In the genomic region with DNA sequence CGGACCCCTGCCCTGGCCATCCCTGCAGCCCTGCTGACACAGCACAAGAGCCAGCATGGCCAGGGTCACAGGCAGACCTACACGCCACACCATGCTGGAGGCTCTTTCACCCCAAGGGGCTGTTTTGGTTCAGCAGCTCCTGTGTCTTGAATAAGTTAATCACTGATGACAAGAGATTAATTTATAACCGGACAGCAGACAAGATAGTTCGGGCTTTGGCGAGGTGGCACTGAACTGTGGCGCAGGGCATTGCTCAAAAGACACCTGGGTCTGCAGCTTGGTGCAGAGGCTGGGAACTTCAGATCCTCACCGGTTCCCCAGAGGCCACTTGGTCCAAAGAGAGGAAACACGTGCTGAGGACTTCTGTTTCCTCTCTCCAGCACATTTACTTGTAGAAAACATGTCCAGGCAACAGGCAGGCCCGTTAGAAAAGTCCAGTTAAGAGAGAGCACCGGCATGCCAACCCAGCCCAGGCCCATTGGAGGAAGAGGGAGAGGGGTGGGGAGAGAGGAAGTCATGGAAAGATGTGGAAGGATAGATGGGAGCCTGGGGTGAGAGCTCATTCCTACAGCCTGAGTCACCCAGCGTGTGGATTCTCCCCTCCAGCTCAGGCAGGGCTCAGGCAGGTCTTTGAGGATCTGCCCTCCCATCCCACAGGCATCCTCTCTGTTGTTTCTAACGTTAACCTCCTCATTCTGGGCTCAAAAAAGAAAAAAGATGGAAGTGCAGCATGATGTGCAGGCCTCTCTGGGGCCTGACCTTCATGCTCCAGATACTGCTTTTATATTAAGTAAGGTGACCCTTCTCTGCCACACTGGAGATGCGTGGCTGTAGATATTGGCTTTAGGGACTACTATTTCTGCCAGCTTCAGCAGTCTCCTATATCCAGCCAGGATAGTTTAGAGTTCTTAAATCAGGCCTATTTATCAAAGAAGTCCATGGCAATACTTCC, we compare ENCODE assay signal across 10 cellular contexts.
DNase-seq lines count a peak whose midpoint lies in the region; ATAC-seq and TF ChIP-seq lines count a peak whose summit lies in the region.
"Had no signal": no experiment of that assay in that cellular context is flagged by ENCODE, and none has a peak within 500 bp of the region (broad histone marks: within the 10 kb centered on the region; RNA-seq: fewer than 3 reads in every experiment).

No MANE protein-coding gene starts in this region.

- H3K27me3 ChIP-seq in brain microvascular endothelial cell (replicated peaks) (no peaks in the 10 kb centered on the region), vagina (no peaks in the 10 kb centered on the region)
- H3K27me3 ChIP-seq: heart left ventricle had no signal

- TF ChIP-seq POLR2A in vagina (IDR thresholded peaks at IDR 0.05): no peak

- TF ChIP-seq CTCF in brain microvascular endothelial cell (IDR thresholded peaks at IDR 0.05; ENCODE audit: low read depth, low read length, missing control alignments) (no peak), vagina (IDR thresholded peaks at IDR 0.05) (no peak)

- H3K27ac ChIP-seq in brain microvascular endothelial cell: no peak overlapping the region
- H3K27ac ChIP-seq in vagina: no peak overlapping the region
- H3K27ac ChIP-seq: heart left ventricle had no signal

- no peaks in the 10 kb centered on the region for H3K4me1 ChIP-seq in vagina

- no peak for ATAC-seq in stimulated activated naive CD8-positive, alpha-beta T cell treated with anti-CD3 and anti-CD28 coated beads, Interleukin-15, Interleukin-2, amounts not matched to agents 100 U/mL and 50 U/mL, for 24 hours

- no peak overlapping the region for H3K4me3 ChIP-seq in brain microvascular endothelial cell (ENCODE audit: low read depth, low read length)
- H3K4me3 ChIP-seq in vagina: no peak overlapping the region
- H3K4me3 ChIP-seq: heart left ventricle had no signal

- in situ Hi-C loops in brain microvascular endothelial cell (cut with HindIII; ENCODE audit: low pct_ligation_motif_present, low sequenced_read_pairs): no loop called here

- intact Hi-C loops in vagina (cut with DNase I): no loop called here

- no peaks in the 10 kb centered on the region for H3K9me3 ChIP-seq in vagina
- H3K9me3 ChIP-seq: heart left ventricle had no signal

- DNase-seq in GM03348 (ENCODE audit: low spot score) (peak; percentile 91), HT1080 (ENCODE audit: low read depth) (peak; percentile 97), brain microvascular endothelial cell (peak; percentile 77), myocyte (ENCODE audit: low read depth) (peak; percentile 50), NOMO-1 treated with dmso at 0.1 percent for 144 hours (lab: John Stamatoyannopoulos, UW; ENCODE audit: unreplicated experiment) (no peak), cortex of kidney (lab: John Stamatoyannopoulos, UW) (no peak), vagina (ENCODE audit: extremely low spot score in 2 of 2) (no peak)
- no peak for DNase-seq in stimulated activated naive CD8-positive, alpha-beta T cell treated with anti-CD3 and anti-CD28 coated beads, Interleukin-15, Interleukin-2, amounts not matched to agents 100 U/mL and 50 U/mL, for 24 hours
- DNase-seq: heart left ventricle, NCI-H1436 had no signal

- H3K36me3 ChIP-seq in brain microvascular endothelial cell (replicated peaks) (no peaks in the 10 kb centered on the region), vagina (no peaks in the 10 kb centered on the region)
- H3K36me3 ChIP-seq: heart left ventricle had no signal

Comparison
In these comparisons a context has a peak if more than half of its experiments do, and no peak if none do; other contexts are left out.
1. DNase-seq: peak in GM03348 (single experiment), HT1080 (single experiment), brain microvascular endothelial cell (single experiment) and myocyte (single experiment); none in stimulated activated naive CD8-positive, alpha-beta T cell treated with anti-CD3 and anti-CD28 coated beads, Interleukin-15, Interleukin-2, amounts not matched to agents 100 U/mL and 50 U/mL, for 24 hours (single experiment), NOMO-1 treated with dmso at 0.1 percent for 144 hours (single experiment), cortex of kidney (single experiment) and vagina (0 of 2).